In genomic region chr11:62882428-62882742, GRCh38 we compare ENCODE assay signal across 10 cellular contexts. TPM values are rescaled to one million over a fixed set of nuclear protein-coding genes. Genes with fewer than 3 reads are reported as not detected.
DNase-seq lines count a peak whose midpoint lies in the region; ATAC-seq and TF ChIP-seq lines count a peak whose summit lies in the region.
"Had no signal": no experiment of that assay in that cellular context is flagged by ENCODE, and none has a peak within 500 bp of the region (broad histone marks: within the 10 kb centered on the region; RNA-seq: fewer than 3 reads in every experiment).

No MANE protein-coding gene starts in this region.

- no peak overlapping the region for H2BK5ac ChIP-seq in mesenchymal stem cell (ENCODE audit: low read depth, low read length, poor library complexity, severe bottlenecking)

- H3K9me3 ChIP-seq in heart right ventricle (no peaks in the 10 kb centered on the region), mesenchymal stem cell (ENCODE audit: control insufficient read depth, low read length) (no peaks in the 10 kb centered on the region), upper lobe of left lung (no peaks in the 10 kb centered on the region)

- ATAC-seq in heart right ventricle (no peak), left ventricle myocardium superior (no peak), upper lobe of left lung (ENCODE audit: low FRiP score in 2 of 2) (no peak), GM21723 (IDR thresholded peaks at IDR 0.05; ENCODE audit: unreplicated experiment) (no peak)

- TF ChIP-seq CTCF in heart right ventricle (IDR thresholded peaks at IDR 0.05) (no peak), brain (conservative IDR thresholded peaks at IDR 0.05) (no peak), upper lobe of left lung (IDR thresholded peaks at IDR 0.05) (no peak)

- H3K79me1 ChIP-seq in mesenchymal stem cell (replicated peaks; ENCODE audit: low read length, poor library complexity, severe bottlenecking) = peaks cover 21% of the 10 kb centered on the region

- peaks cover 16 to 58% (median 41%) of the 10 kb centered on the region in 9 donors for H3K4me1 ChIP-seq in heart right ventricle
- H3K4me1 ChIP-seq in mesenchymal stem cell (ENCODE audit: control insufficient read depth, insufficient read depth, low read depth, low read length) = peaks cover 19% of the 10 kb centered on the region
- peaks cover 50 to 72% (median 58%) of the 10 kb centered on the region in 4 donors for H3K4me1 ChIP-seq in upper lobe of left lung

- peak overlapping the region; percentile 100 for H3K27ac Mint-ChIP-seq in brain

- H2BK15ac ChIP-seq in mesenchymal stem cell (ENCODE audit: low read depth, poor library complexity, severe bottlenecking) = no peak overlapping the region

- no peaks in the 10 kb centered on the region for H3K27me3 ChIP-seq in heart right ventricle
- no peaks in the 10 kb centered on the region for H3K27me3 ChIP-seq in mesenchymal stem cell (ENCODE audit: control insufficient read depth in 1 of 2, insufficient read depth in 1 of 2, low read length in 2 of 2)
- H3K27me3 ChIP-seq in upper lobe of left lung = no peaks in the 10 kb centered on the region

- no peak for TF ChIP-seq EP300 in upper lobe of left lung (IDR thresholded peaks at IDR 0.05)

- H3K27ac ChIP-seq in heart right ventricle (peak overlapping the region in 8 of 10 donors; percentile 94 to 100 (median 98)), mesenchymal stem cell (ENCODE audit: low read length, poor library complexity, severe bottlenecking) (peak overlapping the region; percentile 98), upper lobe of left lung (peak overlapping the region; percentile 97 to 99 (median 98))

- H3K4me3 ChIP-seq in heart right ventricle (peak overlapping the region; percentile 46 to 100 (median 88)), mesenchymal stem cell (ENCODE audit: insufficient read depth in 1 of 2, low read depth in 1 of 2, low read length in 2 of 2) (peak overlapping the region in 1 of 2 experiments; percentile 99), upper lobe of left lung (peak overlapping the region; percentile 69 to 99 (median 88))

- H3K14ac ChIP-seq in mesenchymal stem cell (ENCODE audit: low read length in 2 of 2) = no peak overlapping the region

- TF ChIP-seq POLR2A in upper lobe of left lung (IDR thresholded peaks at IDR 0.05) = no peak

- H3K9me3 Mint-ChIP-seq in brain = peaks cover 0 to 6% (median 0%) of the 10 kb centered on the region in 5 experiments

- no peak overlapping the region for H3K23ac ChIP-seq in mesenchymal stem cell (ENCODE audit: low read length in 2 of 2)

- WGBS in heart right ventricle, 2 donors = 24 to 28% methylated on average over 6 of the region's 6 CpGs
- WGBS in mesenchymal stem cell = 54% methylated on average over 6 of the region's 6 CpGs
- WGBS in upper lobe of left lung, 2 donors = 32 to 36% methylated on average over 6 of the region's 6 CpGs

- DNase-seq in heart right ventricle (no peak), left ventricle myocardium superior (no peak), mesenchymal stem cell (no peak), upper lobe of left lung (no peak), NCI-H1436 treated with DMSO at 0.1 percent for 48 hours (lab: John Stamatoyannopoulos, UW) (no peak)
- DNase-seq in activated CD8-positive, alpha-beta memory T cell treated with anti-CD3 and anti-CD28 coated beads, Interleukin-2, amount 50 U/mL, for 48 hours = no peak
- DNase-seq: GDM1 had no signal

- H4K8ac ChIP-seq in mesenchymal stem cell (ENCODE audit: low read length) = no peak overlapping the region

- no peak overlapping the region for H2BK12ac ChIP-seq in mesenchymal stem cell (ENCODE audit: low read length in 2 of 2)

- peaks cover 30% of the 10 kb centered on the region for H3K27me3 Mint-ChIP-seq in brain

- H3K4me2 ChIP-seq in mesenchymal stem cell (ENCODE audit: low read length, poor library complexity, severe bottlenecking) = peak overlapping the region; percentile 64

- H3K18ac ChIP-seq in mesenchymal stem cell (ENCODE audit: low read depth in 1 of 2, low read length in 2 of 2) = no peak overlapping the region

- peaks cover 7 to 54% (median 50%) of the 10 kb centered on the region in 9 donors for H3K36me3 ChIP-seq in heart right ventricle
- H3K36me3 ChIP-seq in mesenchymal stem cell (ENCODE audit: control insufficient read depth in 1 of 2, insufficient read depth in 2 of 2, low read depth in 1 of 2, low read length in 2 of 2) = peaks cover 40 to 56% of the 10 kb centered on the region in 2 experiments
- peaks cover 38 to 52% (median 48%) of the 10 kb centered on the region in 4 donors for H3K36me3 ChIP-seq in upper lobe of left lung

- no peak overlapping the region for H2AFZ ChIP-seq in mesenchymal stem cell (ENCODE audit: low read depth, low read length)

- no peak overlapping the region for H3K4ac ChIP-seq in mesenchymal stem cell (ENCODE audit: low read depth in 1 of 2, low read length in 2 of 2)

- H3K36me3 Mint-ChIP-seq in brain = peaks cover 58% of the 10 kb centered on the region

- peak overlapping the region; percentile 92 for H2BK120ac ChIP-seq in mesenchymal stem cell (ENCODE audit: low read depth, low read length)

- no peak overlapping the region for H4K91ac ChIP-seq in mesenchymal stem cell (ENCODE audit: low read length)

- no peak overlapping the region for H2AK5ac ChIP-seq in mesenchymal stem cell (ENCODE audit: low read length, severe bottlenecking)

- H3K4me3 Mint-ChIP-seq in brain = peak overlapping the region; percentile 99 to 100 (median 100)

- peak overlapping the region; percentile 100 for H3K9ac ChIP-seq in mesenchymal stem cell (ENCODE audit: low read length)

- intact Hi-C loops in heart right ventricle (cut with DNase I) (no loop called here), left ventricle myocardium superior (cut with micrococcal nuclease) (no loop called here)

- peaks cover 79% of the 10 kb centered on the region for H3K4me1 Mint-ChIP-seq in brain

RNA-seq across cellular contexts. Expression of gene SLC3A2, which starts 1.7 kb away (rescaled TPM):
- 10 to 100 TPM; 32.0 to 78.4 (median 42.6) TPM for total RNA-seq in heart right ventricle
- polyA plus RNA-seq in heart right ventricle = 100 to 1,000 TPM in 1 of 2 donors, 10 to 100 TPM in 1; 36.2 to 110 TPM
- total RNA-seq in left ventricle myocardium superior = 36.4 TPM
- 175 TPM for polyA plus RNA-seq in brain (ENCODE audit: insufficient read depth, low read depth, low replicate concordance)
- 107 TPM for polyA plus RNA-seq in mesenchymal stem cell (2013, experiment 1 of 2)
- polyA plus RNA-seq in mesenchymal stem cell (2013, experiment 2 of 2) = 99.1 TPM
- 100 to 1,000 TPM; 120 to 236 (median 179) TPM for total RNA-seq in upper lobe of left lung

RNA-seq across cellular contexts. Expression of gene CHRM1, which starts 38.8 kb away (rescaled TPM):
- total RNA-seq in heart right ventricle (not detected), left ventricle myocardium superior (0.07 TPM), upper lobe of left lung (1 to 10 TPM in 4 of 6 donors, under 1 TPM in 1, not detected in 1; 0.59 to 7.3 (median 3.0) TPM)
- polyA plus RNA-seq in heart right ventricle (not detected), brain (ENCODE audit: insufficient read depth, low read depth, low replicate concordance) (18.8 TPM)
- 0.01 TPM for polyA plus RNA-seq in mesenchymal stem cell (2013, experiment 1 of 2)
- not detected for polyA plus RNA-seq in mesenchymal stem cell (2013, experiment 2 of 2)
- total RNA-seq: subcutaneous adipose tissue had no signal

RNA-seq across cellular contexts. Expression of gene WDR74, which starts 43.0 kb away (rescaled TPM):
- total RNA-seq in heart right ventricle (10 to 100 TPM; 17.7 to 31.2 (median 22.9) TPM), left ventricle myocardium superior (25.8 TPM), upper lobe of left lung (10 to 100 TPM; 31.5 to 56.6 (median 50.4) TPM)
- polyA plus RNA-seq in heart right ventricle (10 to 100 TPM; 48.3 to 62.4 TPM), brain (ENCODE audit: insufficient read depth, low read depth, low replicate concordance) (58.7 TPM)
- polyA plus RNA-seq in mesenchymal stem cell (2013, experiment 1 of 2) = 15.6 TPM
- 14.5 TPM for polyA plus RNA-seq in mesenchymal stem cell (2013, experiment 2 of 2)

RNA-seq across cellular contexts. Expression of gene TEX54, which starts 49.7 kb away (rescaled TPM):
- total RNA-seq in heart right ventricle (not detected), left ventricle myocardium superior (not detected), upper lobe of left lung (not detected)
- polyA plus RNA-seq in heart right ventricle (not detected), brain (ENCODE audit: insufficient read depth, low read depth, low replicate concordance) (not detected)
- polyA plus RNA-seq in mesenchymal stem cell (2013, experiment 1 of 2) = not detected
- polyA plus RNA-seq in mesenchymal stem cell (2013, experiment 2 of 2) = 0.16 TPM
- total RNA-seq: subcutaneous adipose tissue had no signal

RNA-seq across cellular contexts. Expression of gene STX5, which starts 50.5 kb away (rescaled TPM):
- total RNA-seq in heart right ventricle (10 to 100 TPM; 16.8 to 27.0 (median 19.0) TPM), left ventricle myocardium superior (19.5 TPM), upper lobe of left lung (10 to 100 TPM; 25.3 to 53.8 (median 44.9) TPM)
- polyA plus RNA-seq in heart right ventricle (10 to 100 TPM; 13.6 to 31.9 TPM), brain (ENCODE audit: insufficient read depth, low read depth, low replicate concordance) (75.3 TPM)
- 38.1 TPM for polyA plus RNA-seq in mesenchymal stem cell (2013, experiment 1 of 2)
- polyA plus RNA-seq in mesenchymal stem cell (2013, experiment 2 of 2) = 36.9 TPM
